Comparison of ENCODE assay signal across 13 cellular contexts in the genomic region with DNA sequence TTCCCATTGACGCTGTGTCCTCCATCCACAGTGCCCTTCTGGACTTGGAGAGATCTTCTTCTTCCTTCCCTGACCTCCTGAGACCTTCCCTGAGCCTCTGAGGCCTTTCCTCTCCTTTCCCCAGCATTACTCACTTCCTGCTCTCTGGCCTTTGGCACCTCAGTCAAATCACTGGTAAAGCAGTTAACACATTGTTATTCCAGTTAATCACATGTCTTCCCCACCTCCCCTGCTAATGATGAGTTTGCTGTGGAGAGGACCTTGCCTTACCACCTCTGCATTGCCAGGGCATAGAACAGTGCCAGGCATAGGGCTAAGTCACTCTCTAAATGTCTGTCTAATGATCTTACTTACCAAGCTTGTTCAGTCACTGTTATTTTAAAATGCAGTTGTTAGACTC.
A peak's percentile ranks its signal among the peaks of the same experiment; 100 is the strongest.
DNase-seq lines count a peak whose midpoint lies in the region; ATAC-seq and TF ChIP-seq lines count a peak whose summit lies in the region.
"Had no signal": no experiment of that assay in that cellular context is flagged by ENCODE, and none has a peak within 500 bp of the region (broad histone marks: within the 10 kb centered on the region; RNA-seq: fewer than 3 reads in every experiment).

No MANE protein-coding gene starts in this region.

- H3K27me3 Mint-ChIP-seq in progenitor cell of endocrine pancreas = peaks cover 2% of the 10 kb centered on the region
- H3K27me3 Mint-ChIP-seq in stimulated activated naive B cell treated with anti-CD40 and anti-IgM and Interleukin-4, amounts not matched to agents 10 μg/mL and 1 μg/mL and 100 μg/mL, for 72 hours = no peaks in the 10 kb centered on the region

- no peak for TF ChIP-seq CTCF in progenitor cell of endocrine pancreas (IDR thresholded peaks at IDR 0.05; ENCODE audit: unreplicated experiment)

- H3K36me3 ChIP-seq in MG63 = no peaks in the 10 kb centered on the region
- no peaks in the 10 kb centered on the region for H3K36me3 ChIP-seq in mesodermal cell (ENCODE audit: control insufficient read depth, insufficient read depth, low read length)
- H3K36me3 ChIP-seq: neutrophil had no signal

- H3K9me3 Mint-ChIP-seq in progenitor cell of endocrine pancreas (ENCODE audit: low read depth) = no peaks in the 10 kb centered on the region
- H3K9me3 Mint-ChIP-seq in stimulated activated naive B cell treated with anti-CD40 and anti-IgM and Interleukin-4, amounts not matched to agents 10 μg/mL and 1 μg/mL and 100 μg/mL, for 72 hours = no peaks in the 10 kb centered on the region

- no peak overlapping the region for H3K27ac Mint-ChIP-seq in progenitor cell of endocrine pancreas
- no peak overlapping the region for H3K27ac Mint-ChIP-seq in stimulated activated naive B cell treated with anti-CD40 and anti-IgM and Interleukin-4, amounts not matched to agents 10 μg/mL and 1 μg/mL and 100 μg/mL, for 72 hours

- 94% methylated on average over 1 of the region's 1 CpG; no CpG with 5 or more reads in 1 of the 2 experiments for WGBS in mesodermal cell (ENCODE audit: insufficient coverage in 2 of 2), 2 experiments

- peak overlapping the region; percentile 6 for H3K27ac ChIP-seq in mesodermal cell (ENCODE audit: low read depth, low read length, severe bottlenecking)
- H3K27ac ChIP-seq: neutrophil had no signal

- no peak overlapping the region for H3K4me3 Mint-ChIP-seq in progenitor cell of endocrine pancreas (ENCODE audit: low read depth)
- H3K4me3 Mint-ChIP-seq in stimulated activated naive B cell treated with anti-CD40 and anti-IgM and Interleukin-4, amounts not matched to agents 10 μg/mL and 1 μg/mL and 100 μg/mL, for 72 hours = no peak overlapping the region

- DNase-seq in Daoy (ENCODE audit: low read depth) = peak; percentile 57
- peak; percentile 85 for DNase-seq in MG63
- no peak for DNase-seq in effector CD8-positive, alpha-beta T cell (lab: John Stamatoyannopoulos, UW)
- no peak for DNase-seq in progenitor cell of endocrine pancreas (ENCODE audit: low spot score, unreplicated experiment)
- no peak for DNase-seq in stimulated activated naive B cell treated with anti-CD40 and anti-IgM and Interleukin-4, amounts not matched to agents 10 μg/mL and 1 μg/mL and 100 μg/mL, for 72 hours
- DNase-seq: activated CD4-positive, alpha-beta T cell treated with anti-CD3 and anti-CD28 coated beads for 48 hours; amniotic stem cell; DMS153; KG1 had no signal

- H3K36me3 Mint-ChIP-seq in progenitor cell of endocrine pancreas (ENCODE audit: insufficient read depth) = no peaks in the 10 kb centered on the region
- H3K36me3 Mint-ChIP-seq in stimulated activated naive B cell treated with anti-CD40 and anti-IgM and Interleukin-4, amounts not matched to agents 10 μg/mL and 1 μg/mL and 100 μg/mL, for 72 hours = no peaks in the 10 kb centered on the region

- ATAC-seq in esophagus mucosa (peak; percentile 65), GM21717 (IDR thresholded peaks at IDR 0.05; ENCODE audit: unreplicated experiment) (no peak)
- no peak for ATAC-seq in stimulated activated naive B cell treated with anti-CD40 and anti-IgM and Interleukin-4, amounts not matched to agents 10 μg/mL and 1 μg/mL and 100 μg/mL, for 72 hours (replicated peaks)

- H3K4me1 ChIP-seq in mesodermal cell (ENCODE audit: control insufficient read depth, insufficient read depth, low read length, poor library complexity, severe bottlenecking) = peaks cover 20% of the 10 kb centered on the region

- no peaks in the 10 kb centered on the region for H3K27me3 ChIP-seq in MG63
- H3K27me3 ChIP-seq: neutrophil had no signal

- H3K4me3 ChIP-seq in MG63 = no peak overlapping the region
- H3K4me3 ChIP-seq in mesodermal cell (ENCODE audit: extremely low read depth, insufficient read depth, low read length, poor library complexity, severe bottlenecking) = no peak overlapping the region

- H3K9me3 ChIP-seq in MG63 (no peaks in the 10 kb centered on the region), mesodermal cell (ENCODE audit: control insufficient read depth, low read length) (no peaks in the 10 kb centered on the region)
- H3K9me3 ChIP-seq: neutrophil had no signal

- no peaks in the 10 kb centered on the region for H3K4me1 Mint-ChIP-seq in progenitor cell of endocrine pancreas (ENCODE audit: low read depth)
- H3K4me1 Mint-ChIP-seq in stimulated activated naive B cell treated with anti-CD40 and anti-IgM and Interleukin-4, amounts not matched to agents 10 μg/mL and 1 μg/mL and 100 μg/mL, for 72 hours = peaks cover 22 to 35% of the 10 kb centered on the region in 2 donors

Comparison
In these comparisons a context has a peak if more than half of its experiments do, and no peak if none do; other contexts are left out.
1. DNase-seq: peak in Daoy (single experiment) and MG63 (single experiment); none in effector CD8-positive, alpha-beta T cell (single experiment), progenitor cell of endocrine pancreas (single experiment) and stimulated activated naive B cell treated with anti-CD40 and anti-IgM and Interleukin-4, amounts not matched to agents 10 μg/mL and 1 μg/mL and 100 μg/mL, for 72 hours (single experiment).